In the genomic region with DNA sequence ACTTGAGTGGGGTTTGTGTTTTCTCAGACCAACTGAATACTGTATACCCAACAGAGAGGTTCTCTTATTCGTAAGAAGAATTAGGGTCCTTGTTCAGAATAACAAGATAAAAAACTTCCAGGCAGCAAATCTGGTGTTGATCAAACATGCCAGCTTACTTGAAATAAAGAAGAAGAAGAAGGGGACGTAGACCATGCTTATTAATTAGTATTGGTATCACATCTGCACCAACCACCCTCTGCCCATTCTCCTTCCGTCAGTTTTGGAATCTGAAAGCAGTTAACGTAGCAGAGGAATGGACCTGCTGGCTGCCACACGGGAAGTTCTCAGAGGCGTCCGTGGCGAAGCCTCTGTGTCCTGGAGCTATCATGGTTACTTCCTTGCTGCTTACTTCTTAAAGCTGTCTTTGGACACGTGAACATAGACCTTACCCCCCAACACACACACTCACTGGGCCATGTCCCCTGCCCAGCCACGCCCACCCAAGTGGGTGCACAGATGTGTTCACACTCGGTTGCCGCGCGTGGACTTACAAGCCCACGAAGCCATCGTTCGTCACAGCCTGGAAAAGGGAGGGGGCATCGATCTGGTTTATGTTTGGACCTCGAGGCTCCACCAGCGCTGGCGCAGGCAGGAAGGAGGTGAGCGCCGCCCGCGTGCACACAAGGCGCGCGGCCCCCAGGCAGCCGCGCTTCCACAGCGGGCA, we compare ENCODE assay signal across 8 cellular contexts. TPM values are rescaled to one million over a fixed set of nuclear protein-coding genes. Genes with fewer than 3 reads are reported as not detected.
DNase-seq lines count a peak whose midpoint lies in the region; ATAC-seq and TF ChIP-seq lines count a peak whose summit lies in the region.

No MANE protein-coding gene starts in this region.

- H3K4me2 ChIP-seq in GM23248 (ENCODE audit: unreplicated experiment) = peak overlapping the region; percentile 75

- H3K9ac ChIP-seq in GM23248 = no peak overlapping the region

- H3K79me2 ChIP-seq in GM23248 (ENCODE audit: insufficient read depth) = no peaks in the 10 kb centered on the region

- H2AFZ ChIP-seq in GM23248 = peak overlapping the region; percentile 62

- no peak for TF ChIP-seq CTCF in AG10803 (conservative IDR thresholded peaks at IDR 0.05; ENCODE audit: low read length)
- TF ChIP-seq CTCF in astrocyte of the spinal cord (IDR thresholded peaks at IDR 0.05; ENCODE audit: low read depth, low read length) = no peak
- no peak for TF ChIP-seq CTCF in mucosa of descending colon (IDR thresholded peaks at IDR 0.05)

- intact Hi-C loops in mucosa of descending colon (cut with DNase I, micrococcal nuclease) = no loop called here

- peak overlapping the region; percentile 39 for H3K4me3 ChIP-seq in AG10803 (ENCODE audit: low read length)
- H3K4me3 ChIP-seq in GM23248 = peak overlapping the region; percentile 73
- H3K4me3 ChIP-seq in astrocyte of the spinal cord (ENCODE audit: low read depth, low read length) = peak overlapping the region; percentile 27
- H3K4me3 ChIP-seq in mucosa of descending colon = no peak overlapping the region

- WGBS in GM23248 (ENCODE audit: low coverage in 1 of 2, low lambda C conversion rate in 2 of 2, missing lambda C conversion rate in 2 of 2), 2 experiments = 25 to 30% methylated on average over 29 to 30 of the region's 31 CpGs

- in situ Hi-C loops in GM23248 (cut with MboI) = no loop called here
- in situ Hi-C loops in astrocyte of the spinal cord (cut with HindIII; ENCODE audit: low sequenced_read_pairs) = no loop called here

- no peaks in the 10 kb centered on the region for H3K9me3 ChIP-seq in GM23248 (ENCODE audit: low read depth)
- H3K9me3 ChIP-seq in mucosa of descending colon = no peaks in the 10 kb centered on the region

- peaks cover 12% of the 10 kb centered on the region; the same call in 1 of the 2 replicates for H3F3A ChIP-seq in GM23248 (ENCODE audit: insufficient read depth)

- H3K36me3 ChIP-seq in GM23248 (ENCODE audit: low read depth) (no peaks in the 10 kb centered on the region), mucosa of descending colon (ENCODE audit: low read depth) (no peaks in the 10 kb centered on the region)

- H3K9me2 ChIP-seq in GM23248 (ENCODE audit: insufficient read depth) = no peaks in the 10 kb centered on the region

- H3K4me1 ChIP-seq in GM23248 (ENCODE audit: insufficient read depth) (0 out of 2 replicates have a peak, but pooled peaks cover 6% of the 10 kb centered on the region), mucosa of descending colon (ENCODE audit: low read depth) (peaks cover 45% of the 10 kb centered on the region)

- peaks cover 77% of the 10 kb centered on the region for H3K27me3 ChIP-seq in GM23248 (replicated peaks; ENCODE audit: insufficient read depth)

- H4K20me1 ChIP-seq in GM23248 (ENCODE audit: insufficient read depth) = no peaks in the 10 kb centered on the region

- no peak for DNase-seq in AG10803 (ENCODE audit: low read depth)
- DNase-seq in GM23248 = no peak
- no peak for DNase-seq in astrocyte of the spinal cord (ENCODE audit: low read depth, low spot score)
- DNase-seq in mucosa of descending colon = peak in 2 of 3 donors; percentile 10 to 55
- DNase-seq in cerebellar cortex (ENCODE audit: low spot score) = no peak
- no peak for DNase-seq in NCI-H526 treated with DMSO at 0.1 percent for 48 hours (lab: John Stamatoyannopoulos, UW)
- no peak for DNase-seq in SKM-1 (lab: John Stamatoyannopoulos, UW; ENCODE audit: unreplicated experiment)
- DNase-seq in NCI-H774 (lab: John Stamatoyannopoulos, UW) = no peak

- H3K27ac ChIP-seq in GM23248 = no peak overlapping the region

- ATAC-seq in mucosa of descending colon = no peak

RNA-seq across cellular contexts. Expression of a gene that starts 4.1 kb away (rescaled TPM):
- 0.38 and 0.86 TPM in 2 replicates for total RNA-seq in GM23248 (2014; rRNA removed; shearing (Covaris generic))
- 0.30 and 0.68 TPM in 2 replicates for polyA plus RNA-seq in GM23248 (2016; fragmentation: Nextera tagmentation; extraction: Ambion mirVana)
- total RNA-seq in mucosa of descending colon = 10 to 100 TPM; 11.0 to 24.0 (median 16.5) TPM

RNA-seq across cellular contexts. Expression of a gene that starts 11.6 kb away (rescaled TPM):
- total RNA-seq in GM23248 (2014; rRNA removed; shearing (Covaris generic)) = 12.0 and 17.1 TPM in 2 replicates
- polyA plus RNA-seq in GM23248 (2016; fragmentation: Nextera tagmentation; extraction: Ambion mirVana) = 28.5 and 29.1 TPM in 2 replicates
- total RNA-seq in mucosa of descending colon = 10 to 100 TPM; 30.7 to 40.0 (median 38.3) TPM

Comparison
In these comparisons a context has a peak if more than half of its experiments do, and no peak if none do; other contexts are left out.
1. DNase-seq: peak in mucosa of descending colon (2 of 3); none in AG10803 (single experiment), GM23248 (single experiment), astrocyte of the spinal cord (single experiment), cerebellar cortex (single experiment), NCI-H526 treated with DMSO at 0.1 percent for 48 hours (single experiment), SKM-1 (single experiment) and NCI-H774 (single experiment).